Comparison of ENCODE assay signal across 31 cellular contexts in genomic region chr1:90987860-90988259, GRCh38.
"Had no signal": no experiment of that assay in that cellular context is flagged by ENCODE, and none has a peak within 500 bp of the region (broad histone marks: within the 10 kb centered on the region; RNA-seq: fewer than 3 reads in every experiment).

No MANE protein-coding gene starts in this region.

- H3K4me3 Mint-ChIP-seq: activated CD4-positive, alpha-beta memory T cell treated with anti-CD3 and anti-CD28 coated beads for 36 hours; activated CD4-positive, alpha-beta T cell treated with anti-CD3 and anti-CD28 coated beads for 36 hours; activated CD4-positive, alpha-beta T cell treated with anti-CD3 and anti-CD28 coated beads, Interleukin-2, amount 10 ng/mL, durations not matched to agents 24 days and 14 days; activated CD8-positive, alpha-beta memory T cell treated with anti-CD3 and anti-CD28 coated beads, Interleukin-2, amount 10 ng/mL, durations not matched to agents 7 days and 5 days; activated CD8-positive, alpha-beta T cell treated with anti-CD3 and anti-CD28 coated beads, Interleukin-2, amount 10 ng/mL, durations not matched to agents 7 days and 5 days; activated naive CD4-positive, alpha-beta T cell treated with anti-CD3 and anti-CD28 coated beads, Interleukin-2, amount 10 ng/mL, durations not matched to agents 7 days and 5 days; activated naive CD8-positive, alpha-beta T cell treated with anti-CD3 and anti-CD28 coated beads, Interleukin-2, amount 10 ng/mL, durations not matched to agents 7 days and 5 days; activated T-helper 1 cell treated with anti-CD3 and anti-CD28 coated beads, Interleukin-12 subunit alpha, Interleukin-12 subunit beta, Interleukin-2, Interleukin-4 antibody, amounts not matched to agents 30 ng/mL and 10 ng/mL and 1 ng/mL, durations not matched to agents 14 hours and 24 hours and 36 hours; brain had no signal

- H3K4me1 Mint-ChIP-seq: brain had no signal

- H3K36me3 ChIP-seq: ascending aorta, breast epithelium, cardiac muscle cell, colonic mucosa had no signal

- H3K4me1 ChIP-seq: ascending aorta, breast epithelium, colonic mucosa had no signal

- H3K27ac Mint-ChIP-seq: activated CD4-positive, alpha-beta memory T cell treated with anti-CD3 and anti-CD28 coated beads for 36 hours; activated CD4-positive, alpha-beta T cell treated with anti-CD3 and anti-CD28 coated beads for 36 hours; activated CD4-positive, alpha-beta T cell treated with anti-CD3 and anti-CD28 coated beads, Interleukin-2, amount 10 ng/mL, durations not matched to agents 24 days and 14 days; activated CD8-positive, alpha-beta memory T cell treated with anti-CD3 and anti-CD28 coated beads, Interleukin-2, amount 10 ng/mL, durations not matched to agents 7 days and 5 days; activated CD8-positive, alpha-beta T cell treated with anti-CD3 and anti-CD28 coated beads, Interleukin-2, amount 10 ng/mL, durations not matched to agents 7 days and 5 days; activated naive CD4-positive, alpha-beta T cell treated with anti-CD3 and anti-CD28 coated beads, Interleukin-2, amount 10 ng/mL, durations not matched to agents 7 days and 5 days; activated naive CD4-positive, alpha-beta T cell treated with anti-CD3 and anti-CD28 coated beads, Interleukin-2, amount 50 U/mL, for 72 hours; activated naive CD8-positive, alpha-beta T cell treated with anti-CD3 and anti-CD28 coated beads, Interleukin-2, amount 10 ng/mL, durations not matched to agents 7 days and 5 days; activated T-helper 1 cell treated with anti-CD3 and anti-CD28 coated beads, Interleukin-12 subunit alpha, Interleukin-12 subunit beta, Interleukin-2, Interleukin-4 antibody, amounts not matched to agents 30 ng/mL and 10 ng/mL and 1 ng/mL, durations not matched to agents 14 hours and 24 hours and 36 hours; activated T-helper 2 cell treated with anti-CD3 and anti-CD28 coated beads, Interferon-gamma antibody, Interleukin-2, Interleukin-4, amounts not matched to agents 10 μg/mL and 5 μg/mL and 100 μg/mL, durations not matched to agents 14 hours and 24 hours and 36 hours; brain had no signal

- DNase-seq: activated CD4-positive, alpha-beta memory T cell treated with anti-CD3 and anti-CD28 coated beads for 36 hours; activated CD4-positive, alpha-beta T cell treated with anti-CD3 and anti-CD28 coated beads for 36 hours; activated CD4-positive, alpha-beta T cell treated with anti-CD3 and anti-CD28 coated beads, Interleukin-2, amount 10 ng/mL, durations not matched to agents 24 days and 14 days; activated CD4-positive, CD25-positive, alpha-beta regulatory T cell; activated CD4-positive, CD25-positive, alpha-beta regulatory T cell treated with anti-CD3 and anti-CD28 coated beads, Interleukin-2, amount 50 U/mL, for 72 hours; activated CD8-positive, alpha-beta memory T cell treated with anti-CD3 and anti-CD28 coated beads, Interleukin-2, amount 10 ng/mL, durations not matched to agents 7 days and 5 days; activated CD8-positive, alpha-beta memory T cell treated with anti-CD3 and anti-CD28 coated beads, Interleukin-2, amount 50 U/mL, for 4 hours; activated CD8-positive, alpha-beta T cell treated with anti-CD3 and anti-CD28 coated beads, Interleukin-2, amount 10 ng/mL, durations not matched to agents 7 days and 5 days; activated effector memory CD4-positive, alpha-beta T cell treated with anti-CD3 and anti-CD28 coated beads, Interleukin-2, amount 50 U/mL, for 16 hours; activated naive CD4-positive, alpha-beta T cell; activated naive CD4-positive, alpha-beta T cell treated with anti-CD3 and anti-CD28 coated beads, Interleukin-2, amount 10 ng/mL, durations not matched to agents 7 days and 5 days; activated naive CD8-positive, alpha-beta T cell treated with anti-CD3 and anti-CD28 coated beads, Interleukin-2, amount 10 ng/mL, durations not matched to agents 7 days and 5 days; activated T-cell treated with anti-CD3 and anti-CD28 coated beads, Interleukin-2, amount 50 U/mL, for 1 hour; activated T-cell treated with anti-CD3 and anti-CD28 coated beads, Interleukin-2, amount 50 U/mL, for 48 hours; central memory CD4-positive, alpha-beta T cell; cerebellar nuclear complex; colonic mucosa; effector CD8-positive, alpha-beta T cell; esophagus squamous epithelium; foreskin melanocyte; T-helper 2 cell had no signal

- H3K27ac ChIP-seq: ascending aorta, breast epithelium, cardiac muscle cell, colonic mucosa, epithelial cell of prostate, esophagus squamous epithelium, gastroesophageal sphincter, VCaP had no signal

- H3K9me3 ChIP-seq: colonic mucosa had no signal

- H3K4me3 ChIP-seq: ascending aorta, breast epithelium, cardiac muscle cell, colonic mucosa, esophagus squamous epithelium, gastroesophageal sphincter had no signal

- ATAC-seq: activated CD4-positive, alpha-beta T cell treated with anti-CD3 and anti-CD28 coated beads for 36 hours; activated CD8-positive, alpha-beta memory T cell treated with anti-CD3 and anti-CD28 coated beads, Interleukin-2, amount 10 ng/mL, durations not matched to agents 7 days and 5 days; activated CD8-positive, alpha-beta T cell treated with anti-CD3 and anti-CD28 coated beads, Interleukin-2, amount 10 ng/mL, durations not matched to agents 7 days and 5 days; activated naive CD4-positive, alpha-beta T cell treated with anti-CD3 and anti-CD28 coated beads, Interleukin-2, amount 50 U/mL, for 72 hours; gastroesophageal sphincter had no signal

- H3K27me3 ChIP-seq: ascending aorta, breast epithelium, cardiac muscle cell, colonic mucosa, esophagus squamous epithelium, gastroesophageal sphincter had no signal

- H3K27me3 Mint-ChIP-seq: activated CD4-positive, alpha-beta memory T cell treated with anti-CD3 and anti-CD28 coated beads for 36 hours; activated CD4-positive, alpha-beta T cell treated with anti-CD3 and anti-CD28 coated beads for 36 hours; activated CD4-positive, alpha-beta T cell treated with anti-CD3 and anti-CD28 coated beads, Interleukin-2, amount 10 ng/mL, durations not matched to agents 24 days and 14 days; activated CD8-positive, alpha-beta memory T cell treated with anti-CD3 and anti-CD28 coated beads, Interleukin-2, amount 10 ng/mL, durations not matched to agents 7 days and 5 days; activated naive CD4-positive, alpha-beta T cell treated with anti-CD3 and anti-CD28 coated beads, Interleukin-2, amount 10 ng/mL, durations not matched to agents 7 days and 5 days; activated naive CD8-positive, alpha-beta T cell treated with anti-CD3 and anti-CD28 coated beads, Interleukin-2, amount 10 ng/mL, durations not matched to agents 7 days and 5 days; brain had no signal
